Comparison of ENCODE assay signal across 9 cellular contexts in genomic region chr10:22693371-22693784, GRCh38. TPM values are rescaled to one million over a fixed set of nuclear protein-coding genes. Genes with fewer than 3 reads are reported as not detected.
DNase-seq lines count a peak whose midpoint lies in the region; ATAC-seq, FAIRE-seq and TF ChIP-seq lines count a peak whose summit lies in the region.
"Had no signal": no experiment of that assay in that cellular context is flagged by ENCODE, and none has a peak within 500 bp of the region (broad histone marks: within the 10 kb centered on the region; RNA-seq: fewer than 3 reads in every experiment).

No MANE protein-coding gene starts in this region.

- H3K9me1 ChIP-seq in K562 (ENCODE audit: control insufficient read depth, insufficient read depth, low read length), result no peaks in the 10 kb centered on the region

- H3K27ac ChIP-seq in heart left ventricle (no peak overlapping the region), left ventricle myocardium inferior (replicated peaks) (no peak overlapping the region), K562 (ENCODE audit: extremely low read depth, low read depth, low read length) (peak overlapping the region; percentile 27; the same call in 1 of the 3 replicates)

- H2AFZ ChIP-seq in K562 (ENCODE audit: low read depth, low read length), result no peak overlapping the region

- no peaks in the 10 kb centered on the region for H4K20me1 ChIP-seq in K562 (replicated peaks; ENCODE audit: control insufficient read depth, insufficient read depth, low read length)

- TF ChIP-seq RAD21 in K562 (CRISPR knock-in tag; conservative IDR thresholded peaks at IDR 0.05 in 1 of 2, IDR thresholded peaks at IDR 0.05 in 1 of 2), result no peak; a peak in 1 of 4 replicates

- FAIRE-seq in K562 (lab: Jason Lieb, UNC), result peak; percentile 77
- FAIRE-seq: D721Med had no signal

- 85 to 90% (median 89%) methylated on average over 5 of the region's 5 CpGs for WGBS in heart left ventricle, 4 donors
- WGBS in K562 (ENCODE audit: insufficient coverage, low coverage, missing lambda C conversion rate), result 0% methylated on average over 5 of the region's 5 CpGs

- POLR2A ChIA-PET in K562 (lab: Yijun Ruan, JAX), result interaction anchor here (0.5 to 3.0 kb wide), 9 partner anchors 10 to 486 kb away, joined by 3 to 18 read pairs (median 3); no protein-coding TSS in a partner anchor

- H3K9me3 ChIP-seq in heart left ventricle (no peaks in the 10 kb centered on the region), left ventricle myocardium inferior (replicated peaks) (no peaks in the 10 kb centered on the region), K562 (replicated peaks; ENCODE audit: control insufficient read depth, insufficient read depth, low read depth, low read length) (no peaks in the 10 kb centered on the region; the same call in 1 of the 2 replicates)

- CTCF ChIA-PET in K562 (lab: Yijun Ruan, JAX; ENCODE audit: low intra/inter-chr PET ratio), result no interaction called here

- DNase-seq in heart left ventricle (peak in 1 of 5 donors; percentile 35), left ventricle myocardium inferior (no peak), HUDEP-2 (lab: John Stamatoyannopoulos, UW; ENCODE audit: unreplicated experiment in 76 of 76) (peak in 52 of 76 experiments; percentile 3 to 72 (median 40)), K562 (ENCODE audit: extremely low read depth in 1 of 4, low spot score in 3 of 4) (peak; percentile 36 to 82 (median 56)), stromal cell of bone marrow (ENCODE audit: low read depth) (peak; percentile 58), Ammon's horn (ENCODE audit: low spot score) (no peak), foreskin melanocyte (no peak)

- ATAC-seq in heart left ventricle (peak in 3 of 4 donors; percentile 51 to 78 (median 67)), K562 (peak; percentile 86), HG02763 (IDR thresholded peaks at IDR 0.05; ENCODE audit: unreplicated experiment) (no peak)

- H3K4me1 ChIP-seq in heart left ventricle (peaks cover 0 to 60% (median 6%) of the 10 kb centered on the region in 12 donors), left ventricle myocardium inferior (peaks cover 30% of the 10 kb centered on the region), K562 (replicated peaks in 1 of 2; ENCODE audit: control insufficient read depth in 2 of 2, insufficient read depth in 2 of 2, low read length in 2 of 2) (peaks cover 5 to 49% of the 10 kb centered on the region in 2 experiments)

- in situ Hi-C loops in K562 (cut with MboI), result no loop called here

- H3K27me3 ChIP-seq in heart left ventricle (no peaks in the 10 kb centered on the region), left ventricle myocardium inferior (ENCODE audit: low read depth) (no peaks in the 10 kb centered on the region), K562 (ENCODE audit: control insufficient read depth in 2 of 2, insufficient read depth in 2 of 2, low read length in 2 of 2) (no peaks in the 10 kb centered on the region)

- no peaks in the 10 kb centered on the region for H3K36me3 ChIP-seq in heart left ventricle
- H3K36me3 ChIP-seq in left ventricle myocardium inferior, result no peaks in the 10 kb centered on the region
- peaks cover 15% of the 10 kb centered on the region; the same call in 2 of the 3 replicates for H3K36me3 ChIP-seq in K562 (ENCODE audit: control insufficient read depth, insufficient read depth, low read length)

- peak; percentile 52; the same call in 1 of the 2 replicates for TF ChIP-seq EP300 in K562 (IDR thresholded peaks at IDR 0.05; ENCODE audit: low read length)

- H3K4me2 ChIP-seq in K562 (ENCODE audit: insufficient read depth, low read length), result peak overlapping the region; percentile 56; the same call in 1 of the 2 replicates

- intact Hi-C loops in heart left ventricle (cut with DNase I) (no loop called here), left ventricle myocardium inferior (cut with micrococcal nuclease) (no loop called here), K562 (cut with micrococcal nuclease) (no loop called here)

- BruUV-seq in K562 (replicated peaks; lab: Mats Ljungman, UMichigan), result no TSS peak

- H3K4me3 ChIP-seq in heart left ventricle (no peak overlapping the region), left ventricle myocardium inferior (no peak overlapping the region), K562 (no peak overlapping the region)

- peaks cover 100% of the 10 kb centered on the region for H3K79me2 ChIP-seq in K562 (ENCODE audit: control insufficient read depth, insufficient read depth, low read length)

- H3K9ac ChIP-seq in K562 (ENCODE audit: insufficient read depth in 1 of 2, low read depth in 2 of 2, low read length in 2 of 2), result peak overlapping the region in 1 of 2 experiments; percentile 11; a peak in 1 of 4 replicates

- TF ChIP-seq CTCF in heart left ventricle (IDR thresholded peaks at IDR 0.05) (no peak), left ventricle myocardium inferior (IDR thresholded peaks at IDR 0.05; ENCODE audit: borderline replicate concordance) (no peak), K562 (IDR thresholded peaks at IDR 0.05 in 2 of 3, conservative IDR thresholded peaks at IDR 0.05 in 1 of 3; ENCODE audit: insufficient read depth in 2 of 3, low read depth in 1 of 3, low read length in 3 of 3) (no peak)

- TF ChIP-seq POLR2A in heart left ventricle (IDR thresholded peaks at IDR 0.05) (no peak), K562 (conservative IDR thresholded peaks at IDR 0.05) (no peak)

TF ChIP-seq in K562, 482 proteins besides CTCF, POLR2A, EP300 and RAD21 (continues in another document):
- TF ChIP-seq RCOR1 (IDR thresholded peaks at IDR 0.05; ENCODE audit: borderline replicate concordance in 1 of 2, low read depth in 2 of 2, low read length in 2 of 2) (0 out of 4 replicates have a peak, but pooled peaks of 1 of the 2 experiments have one; percentile 54), TBL1XR1 (IDR thresholded peaks at IDR 0.05; ENCODE audit: low read length in 2 of 2) (peak in 1 of 2 experiments; percentile 42; a peak in 1 of 4 replicates), CCAR2 (IDR thresholded peaks at IDR 0.05; ENCODE audit: low read depth, low read length) (no peak), FOSL1 (tag; conservative IDR thresholded peaks at IDR 0.05) (peak; percentile 94), ZNF165 (CRISPR knock-in tag; IDR thresholded peaks at IDR 0.05; ENCODE audit: borderline replicate concordance) (no peak), POLR2H (tag; IDR thresholded peaks at IDR 0.05; ENCODE audit: low read depth) (no peak), ZNF57 (CRISPR knock-in tag; IDR thresholded peaks at IDR 0.05) (no peak), NRF1 (conservative IDR thresholded peaks at IDR 0.05 in 1 of 2, IDR thresholded peaks at IDR 0.05 in 1 of 2) (peak in 1 of 2 experiments; percentile 57; a peak in 2 of 4 replicates), CXXC5 (CRISPR knock-in tag; IDR thresholded peaks at IDR 0.05) (peak; percentile 18; the same call in 1 of the 2 replicates), LEF1 (IDR thresholded peaks at IDR 0.05) (0 out of 2 replicates have a peak, but pooled peaks have one; percentile 30), ZNF175 (CRISPR knock-in tag; IDR thresholded peaks at IDR 0.05; ENCODE audit: low read depth) (0 out of 2 replicates have a peak, but pooled peaks have one; percentile 33), SFPQ (IDR thresholded peaks at IDR 0.05; ENCODE audit: low read depth, low read length) (no peak), ZNF316 (IDR thresholded peaks at IDR 0.05) (no peak; the same call in 1 of the 2 replicates), STAT5A (IDR thresholded peaks at IDR 0.05; ENCODE audit: borderline replicate concordance, low read length) (no peak), MYC (IDR thresholded peaks at IDR 0.05; ENCODE audit: low read depth, low read length) (peak; percentile 56; the same call in 1 of the 2 replicates), MYC (CRISPR knock-in tag; IDR thresholded peaks at IDR 0.05; ENCODE audit: borderline replicate concordance, low read depth) (no peak), ZNF75A (CRISPR knock-in tag; IDR thresholded peaks at IDR 0.05) (no peak), ADNP (tag; IDR thresholded peaks at IDR 0.05) (0 out of 2 replicates have a peak, but pooled peaks have one; percentile 36)

RNA-seq across cellular contexts. Expression of gene PIP4K2A, which starts 21.0 kb away (rescaled TPM):
- total RNA-seq in heart left ventricle (10 to 100 TPM in 8 of 9 donors, 1 to 10 TPM in 1; 9.2 to 35.6 (median 13.7) TPM), left ventricle myocardium inferior (12.6 TPM), K562 (2014; rRNA removed) (61.5 and 75.1 TPM in 2 replicates), K562 (2014; rRNA removed; fragmentation: Illumina TruSeq; extraction: Trizol) (73.5 and 95.8 TPM in 2 replicates), K562 (2015; rRNA removed; fragmentation: Illumina TruSeq; extraction: Trizol) (110 and 117 TPM in 2 replicates), K562 (2021) (56.4 and 71.9 TPM in 2 replicates)
- polyA plus RNA-seq in heart left ventricle (1 to 10 TPM; 4.0 to 8.3 TPM), K562 (2011; rRNA removed) (29.8 and 35.6 TPM in 2 replicates), K562 (2014; fragmentation: Illumina TruSeq; extraction: Trizol) (65.2 and 69.1 TPM in 2 replicates), K562 (2014; fragmentation: Nextera tagmentation; extraction: Ambion mirVana) (10 to 100 TPM; 64.8 to 87.2 TPM), K562 (2014; rRNA removed) (47.1 and 49.5 TPM in 2 replicates)
- 31.6 and 61.2 TPM in 2 replicates for total RNA-seq in K562 (2011; cell fraction: chromatin; rRNA removed; ENCODE audit: low replicate concordance)
- 22.7 and 26.6 TPM in 2 replicates for total RNA-seq in K562 (2011; cell fraction: nucleolus; rRNA removed)
- 30.2 and 39.5 TPM in 2 replicates for total RNA-seq in K562 (2011; cell fraction: nucleoplasm; rRNA removed)
- 14.8 and 25.0 TPM in 2 replicates for polyA plus RNA-seq in K562 (2011; cell fraction: cytosol; rRNA removed)
- polyA plus RNA-seq in K562 (2011; cell fraction: nucleus; rRNA removed), result 17.2 and 23.1 TPM in 2 replicates
- 39.4 and 42.5 TPM in 2 replicates for polyA plus RNA-seq in K562 (2012)
- polyA minus RNA-seq in K562 (2011; rRNA and poly(A)+ RNA removed), result 62.2 and 65.1 TPM in 2 replicates
- polyA minus RNA-seq in K562 (2011; cell fraction: cytosol; rRNA and poly(A)+ RNA removed), result 37.1 and 39.1 TPM in 2 replicates
- polyA minus RNA-seq in K562 (2011; cell fraction: nucleus; rRNA and poly(A)+ RNA removed), result 21.7 and 45.1 TPM in 2 replicates

Comparison
In these comparisons a context has a peak if more than half of its experiments do, and no peak if none do; other contexts are left out.
1. DNase-seq: peak in HUDEP-2 (52 of 76), K562 (4 of 4) and stromal cell of bone marrow (single experiment); none in left ventricle myocardium inferior (single experiment), Ammon's horn (single experiment) and foreskin melanocyte (single experiment).